ENCODE assay signal across 24 cellular contexts in the genomic region with DNA sequence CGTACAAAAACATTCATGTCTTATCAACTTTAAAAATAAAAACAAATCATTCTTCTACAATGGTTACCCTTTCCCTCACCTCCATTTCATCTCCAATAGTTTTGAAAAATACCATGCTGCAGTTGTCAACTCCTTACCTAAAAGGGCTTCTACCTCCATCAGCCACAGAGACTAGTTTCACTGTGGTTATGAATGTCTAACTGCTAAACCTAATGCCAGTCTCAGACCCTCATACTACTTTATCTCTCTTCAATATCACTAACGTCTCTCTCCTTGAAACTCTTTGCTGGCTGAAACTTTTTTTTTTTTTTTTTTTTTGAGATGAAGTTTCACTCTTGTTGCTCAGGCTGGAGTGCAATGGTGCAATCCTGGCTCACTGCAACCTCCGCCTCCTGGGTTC. TPM values are rescaled to one million over a fixed set of nuclear protein-coding genes. Genes with fewer than 3 reads are reported as not detected.
DNase-seq lines count a peak whose midpoint lies in the region; ATAC-seq, FAIRE-seq and TF ChIP-seq lines count a peak whose summit lies in the region.
"Had no signal": no experiment of that assay in that cellular context is flagged by ENCODE, and none has a peak within 500 bp of the region (broad histone marks: within the 10 kb centered on the region; RNA-seq: fewer than 3 reads in every experiment).

No MANE protein-coding gene starts in this region.

- in situ Hi-C loops in GM12878 (cut with MboI): no loop called here

- H3K4me3 ChIP-seq in GM12878 (no peak overlapping the region), prostate gland (no peak overlapping the region)
- H3K4me3 ChIP-seq: esophagus muscularis mucosa, gastroesophageal sphincter, lung, psoas muscle had no signal

- TF ChIP-seq POLR2A in GM12878 (IDR thresholded peaks at IDR 0.05; ENCODE audit: low read depth, low read length): no peak
- TF ChIP-seq POLR2A in prostate gland (IDR thresholded peaks at IDR 0.05): no peak

- ATAC-seq in GM18502 (IDR thresholded peaks at IDR 0.05; ENCODE audit: poor library complexity, unreplicated experiment) (peak; percentile 82), GM18907 (IDR thresholded peaks at IDR 0.05; ENCODE audit: unreplicated experiment) (peak; percentile 76), HG02763 (IDR thresholded peaks at IDR 0.05; ENCODE audit: unreplicated experiment) (peak; percentile 53), GM12878 (peak; percentile 86)
- ATAC-seq: effector memory CD8-positive, alpha-beta T cell; gastroesophageal sphincter; psoas muscle; WTC11 had no signal

- H3K4me2 ChIP-seq in GM12878 (ENCODE audit: control insufficient read depth, insufficient read depth): 0 out of 2 replicates have a peak overlapping the region, but pooled peaks have one; percentile 22
- H3K4me2 ChIP-seq: SK-N-SH had no signal

- WGBS in GM12878 (ENCODE audit: insufficient coverage, insufficient replicate concordance, low lambda C conversion rate, missing lambda C conversion rate): 67% methylated on average over 3 of the region's 3 CpGs
- WGBS in prostate gland: 79% methylated on average over 3 of the region's 3 CpGs

- DNase-seq in GM12878 (ENCODE audit: low read depth, low spot score) (no peak), dedifferentiated amniotic fluid mesenchymal stem cell (ENCODE audit: extremely low spot score) (no peak), NCI-H2196 (lab: John Stamatoyannopoulos, UW; ENCODE audit: unreplicated experiment) (no peak), prostate gland (ENCODE audit: low spot score) (no peak)
- DNase-seq: activated CD4-positive, alpha-beta memory T cell treated with anti-CD3 and anti-CD28 coated beads for 36 hours; activated naive CD8-positive, alpha-beta T cell treated with anti-CD3 and anti-CD28 coated beads, Interleukin-2, amount 10 ng/mL, durations not matched to agents 7 days and 5 days; activated T-cell treated with anti-CD3 and anti-CD28 coated beads, Interleukin-2, amount 50 U/mL, for 24 hours; AML-193; effector memory CD8-positive, alpha-beta T cell; NCI-H1417; NCI-H2107; NCI-H510A treated with DMSO at 0.1 percent for 48 hours; psoas muscle; SK-N-SH; stimulated activated CD4-positive, alpha-beta T cell treated with anti-CD3 and anti-CD28 coated beads, Interleukin-1b, Interleukin-23, amount 100 ng/mL, for 48 hours; stimulated activated naive CD4-positive, alpha-beta T cell treated with Interleukin-2 at 50 U/mL for 16 hours had no signal

- no peak for TF ChIP-seq EP300 in GM12878 (IDR thresholded peaks at IDR 0.05; ENCODE audit: borderline replicate concordance in 1 of 2, control insufficient read depth in 1 of 2, low read depth in 2 of 2, low read length in 2 of 2)

- H3K79me2 ChIP-seq in GM12878 (ENCODE audit: control insufficient read depth, insufficient read depth, low read length): no peaks in the 10 kb centered on the region; the same call in 1 of the 2 replicates

- BruUV-seq in GM12878 (replicated peaks; lab: Mats Ljungman, UMichigan): no TSS peak

- POLR2A ChIA-PET in GM12878 (lab: Charles Lee): interaction anchor here (0.5 to 0.7 kb wide), 2 partner anchors 9 to 294 kb away, joined by 3 to 9 read pairs; no protein-coding TSS in a partner anchor

- no peak for FAIRE-seq in GM12878 (lab: Jason Lieb, UNC)
- FAIRE-seq: keratinocyte had no signal

- no peaks in the 10 kb centered on the region for H4K20me1 ChIP-seq in GM12878 (ENCODE audit: control insufficient read depth, insufficient read depth)

- CTCF ChIA-PET in GM12878 (lab: Yijun Ruan, JAX): no interaction called here

- no peaks in the 10 kb centered on the region; the same call in 2 of the 3 replicates for H3K9me3 ChIP-seq in GM12878 (replicated peaks; ENCODE audit: control insufficient read depth, insufficient read depth, low read length)
- H3K9me3 ChIP-seq in prostate gland: no peaks in the 10 kb centered on the region
- H3K9me3 ChIP-seq: esophagus muscularis mucosa, gastroesophageal sphincter, SK-N-SH had no signal

- TF ChIP-seq RAD21 in GM12878 (IDR thresholded peaks at IDR 0.05; ENCODE audit: insufficient read depth, low read depth, low read length): no peak

- intact Hi-C loops in GM12878 (cut with micrococcal nuclease; ENCODE audit: unreplicated experiment): no loop called here
- intact Hi-C loops in prostate gland (cut with DNase I): no loop called here

- H3K9ac ChIP-seq in GM12878 (ENCODE audit: control insufficient read depth, insufficient read depth, low read length): no peak overlapping the region
- H3K9ac ChIP-seq: SK-N-SH had no signal

- H3K4me1 ChIP-seq in GM12878 (ENCODE audit: control insufficient read depth, insufficient read depth, low read length) (peaks cover 30% of the 10 kb centered on the region), prostate gland (replicated peaks) (no peaks in the 10 kb centered on the region)

- H3K27ac ChIP-seq in GM12878 (ENCODE audit: control insufficient read depth, insufficient read depth) (no peak overlapping the region), prostate gland (no peak overlapping the region)
- H3K27ac ChIP-seq: esophagus muscularis mucosa, gastroesophageal sphincter, psoas muscle had no signal

- RAD21 ChIA-PET in GM12878 (lab: Charles Lee; ENCODE audit: unreplicated experiment): no interaction called here

- H3K36me3 ChIP-seq in GM12878 (ENCODE audit: control insufficient read depth in 2 of 2, insufficient read depth in 2 of 2, low read length in 1 of 2): no peaks in the 10 kb centered on the region
- H3K36me3 ChIP-seq in prostate gland: no peaks in the 10 kb centered on the region
- H3K36me3 ChIP-seq: esophagus muscularis mucosa, gastroesophageal sphincter had no signal

- no peak overlapping the region for H2AFZ ChIP-seq in GM12878 (ENCODE audit: control insufficient read depth, low read depth, low read length)

- SMC1A ChIA-PET in GM12878 (lab: Charles Lee; ENCODE audit: uncharacterized antibody, unreplicated experiment): no interaction called here

- TF ChIP-seq CTCF in GM12878 (IDR thresholded peaks at IDR 0.05 in 2 of 3, conservative IDR thresholded peaks at IDR 0.05 in 1 of 3; ENCODE audit: control insufficient read depth in 2 of 3, extremely low read depth in 1 of 3, insufficient read depth in 1 of 3, low read depth in 3 of 3, low read length in 3 of 3): no peak
- no peak for TF ChIP-seq CTCF in prostate gland (IDR thresholded peaks at IDR 0.05)

- no peaks in the 10 kb centered on the region for H3K27me3 ChIP-seq in GM12878 (replicated peaks in 1 of 2; ENCODE audit: control insufficient read depth in 2 of 2, insufficient read depth in 2 of 2, low read length in 1 of 2)
- H3K27me3 ChIP-seq in prostate gland (replicated peaks; ENCODE audit: insufficient read depth): no peaks in the 10 kb centered on the region
- H3K27me3 ChIP-seq: esophagus muscularis mucosa, gastroesophageal sphincter had no signal

TF ChIP-seq in GM12878, 131 proteins besides CTCF, POLR2A, EP300 and RAD21 (continues in another document):
- TF ChIP-seq MYC (IDR thresholded peaks at IDR 0.05; ENCODE audit: insufficient read depth, insufficient read length, insufficient replicate concordance, low read length, severe bottlenecking) (no peak), SMAD5 (IDR thresholded peaks at IDR 0.05; ENCODE audit: low read depth) (no peak)

RNA-seq across cellular contexts. Expression of a gene that starts 27.1 kb away (rescaled TPM):
- 11.8 and 12.8 TPM in 2 replicates for total RNA-seq in GM12878 (2013; cell fraction: nucleolus; rRNA removed)
- 5.2 and 5.4 TPM in 2 replicates for total RNA-seq in GM12878 (2014; rRNA removed)
- 6.2 and 6.3 TPM in 2 replicates for total RNA-seq in GM12878 (2014; rRNA removed; fragmentation: Illumina TruSeq; extraction: Trizol)
- total RNA-seq in GM12878 (2021): 4.7 and 4.8 TPM in 2 replicates
- 1.5 TPM for polyA plus RNA-seq in GM12878 (2011; ENCODE audit: low read depth)
- polyA plus RNA-seq in GM12878 (2011; rRNA removed): 7.7 and 7.9 TPM in 2 replicates
- polyA plus RNA-seq in GM12878 (2011; cell fraction: cytosol; rRNA removed): 3.9 and 4.7 TPM in 2 replicates
- 5.9 and 6.0 TPM in 2 replicates for polyA plus RNA-seq in GM12878 (2011; cell fraction: nucleus; rRNA removed)
- 1.8 and 2.6 TPM in 2 replicates for polyA plus RNA-seq in GM12878 (2012)
- 5.9 and 6.5 TPM in 2 replicates for polyA plus RNA-seq in GM12878 (2014; fragmentation: Illumina TruSeq; extraction: Trizol)
- polyA plus RNA-seq in GM12878 (2014; fragmentation: Nextera tagmentation; extraction: Ambion mirVana): 1 to 10 TPM; 1.3 to 1.9 TPM
- polyA plus RNA-seq in GM12878 (2014; rRNA removed): 3.5 and 3.7 TPM in 2 replicates
- 1 to 10 TPM; 4.0 to 4.1 TPM for polyA plus RNA-seq in GM12878 (2016; fragmentation: Nextera tagmentation; extraction: Ambion mirVana)
- 9.5 and 11.3 TPM in 2 replicates for polyA minus RNA-seq in GM12878 (2011; rRNA and poly(A)+ RNA removed)
- polyA minus RNA-seq in GM12878 (2011; cell fraction: cytosol; rRNA and poly(A)+ RNA removed): 3.5 and 4.0 TPM in 2 replicates
- 5.4 and 10.2 TPM in 2 replicates for polyA minus RNA-seq in GM12878 (2011; cell fraction: nucleus; rRNA and poly(A)+ RNA removed)
- 10 to 100 TPM; 26.3 to 34.1 TPM for total RNA-seq in prostate gland

RNA-seq across cellular contexts. Expression of a gene that starts 28.4 kb away (rescaled TPM):
- total RNA-seq in GM12878 (2013; cell fraction: nucleolus; rRNA removed): 84.6 and 103 TPM in 2 replicates
- total RNA-seq in GM12878 (2014; rRNA removed): 119 and 136 TPM in 2 replicates
- total RNA-seq in GM12878 (2014; rRNA removed; fragmentation: Illumina TruSeq; extraction: Trizol): 160 TPM in 2 replicates
- total RNA-seq in GM12878 (2021): 153 and 156 TPM in 2 replicates
- 211 TPM for polyA plus RNA-seq in GM12878 (2011; ENCODE audit: low read depth)
- polyA plus RNA-seq in GM12878 (2011; rRNA removed): 219 and 229 TPM in 2 replicates
- polyA plus RNA-seq in GM12878 (2011; cell fraction: cytosol; rRNA removed): 147 and 187 TPM in 2 replicates
- 142 and 167 TPM in 2 replicates for polyA plus RNA-seq in GM12878 (2011; cell fraction: nucleus; rRNA removed)
- polyA plus RNA-seq in GM12878 (2012): 173 and 195 TPM in 2 replicates
- polyA plus RNA-seq in GM12878 (2014; fragmentation: Illumina TruSeq; extraction: Trizol): 223 and 290 TPM in 2 replicates
- 100 to 1,000 TPM; 190 to 219 TPM for polyA plus RNA-seq in GM12878 (2014; fragmentation: Nextera tagmentation; extraction: Ambion mirVana)
- 155 and 160 TPM in 2 replicates for polyA plus RNA-seq in GM12878 (2014; rRNA removed)
- polyA plus RNA-seq in GM12878 (2016; fragmentation: Nextera tagmentation; extraction: Ambion mirVana): 100 to 1,000 TPM; 132 to 137 TPM
- 88.4 and 103 TPM in 2 replicates for polyA minus RNA-seq in GM12878 (2011; rRNA and poly(A)+ RNA removed)
- polyA minus RNA-seq in GM12878 (2011; cell fraction: cytosol; rRNA and poly(A)+ RNA removed): 38.5 and 44.6 TPM in 2 replicates
- polyA minus RNA-seq in GM12878 (2011; cell fraction: nucleus; rRNA and poly(A)+ RNA removed): 45.1 and 56.6 TPM in 2 replicates
- 100 to 1,000 TPM; 114 to 183 TPM for total RNA-seq in prostate gland
